Comparison of ENCODE assay signal across 18 cellular contexts in the genomic region with DNA sequence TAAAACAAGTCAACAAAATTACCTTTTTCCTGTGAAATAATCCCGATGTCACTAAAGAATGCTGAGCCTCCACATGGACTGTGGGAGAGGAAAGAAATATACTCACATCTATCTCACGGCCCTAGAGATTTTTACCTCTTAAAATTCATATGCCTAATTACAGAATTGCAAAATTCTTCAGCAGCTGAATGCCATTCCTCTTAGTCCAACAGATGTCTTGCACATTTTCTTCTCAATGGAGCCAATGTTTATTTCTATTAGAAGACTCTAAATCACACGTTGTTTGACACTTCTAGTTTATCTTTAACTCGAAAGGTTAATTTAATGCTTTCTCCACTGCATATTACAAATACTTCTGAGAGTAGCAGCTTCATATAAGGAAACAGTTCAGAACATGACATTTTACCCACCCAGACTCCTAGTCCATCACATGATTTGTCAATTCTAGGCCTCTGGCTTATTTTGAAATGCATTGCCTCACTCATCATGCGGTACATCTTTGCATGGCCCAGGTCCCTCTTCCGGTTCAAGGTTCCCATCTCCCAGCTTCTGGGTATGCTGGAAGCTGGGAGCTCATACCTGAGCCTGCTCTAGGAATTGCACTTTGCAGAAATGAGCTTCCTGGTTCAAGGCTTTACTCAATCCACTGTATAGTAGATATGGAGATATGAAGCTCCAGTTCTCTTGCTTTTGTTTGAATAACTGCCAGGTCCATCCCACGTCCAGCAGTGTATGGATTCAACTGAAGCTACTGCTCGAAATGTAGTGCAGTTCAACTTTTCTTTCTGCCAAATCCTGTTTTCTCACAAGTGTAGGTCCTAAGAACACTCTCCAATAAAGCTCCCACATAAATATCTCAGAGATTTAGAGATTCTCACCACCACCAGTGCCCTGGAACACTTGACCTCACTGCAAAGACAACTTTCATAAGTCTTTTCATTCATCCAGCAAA.
DNase-seq lines count a peak whose midpoint lies in the region; ATAC-seq and TF ChIP-seq lines count a peak whose summit lies in the region.
"Had no signal": no experiment of that assay in that cellular context is flagged by ENCODE, and none has a peak within 500 bp of the region (broad histone marks: within the 10 kb centered on the region; RNA-seq: fewer than 3 reads in every experiment).

No MANE protein-coding gene starts in this region.

- POLR2A ChIA-PET in CD4-positive, alpha-beta memory T cell (lab: Charles Lee; ENCODE audit: partially characterized antibody), result no interaction called here

- peaks cover 3% of the 10 kb centered on the region for H3K9me2 ChIP-seq in hepatocyte (replicated peaks; ENCODE audit: insufficient read depth)

- H3K4me1 ChIP-seq in hepatocyte (ENCODE audit: insufficient read depth), result no peaks in the 10 kb centered on the region
- H3K4me1 ChIP-seq in CD4-positive, alpha-beta memory T cell (ENCODE audit: insufficient read depth, low read length), result no peaks in the 10 kb centered on the region
- H3K4me1 ChIP-seq: testis had no signal

- CTCF ChIA-PET in CD4-positive, alpha-beta memory T cell (lab: Charles Lee; ENCODE audit: partially characterized antibody), result no interaction called here

- no peaks in the 10 kb centered on the region for H3K27me3 Mint-ChIP-seq in stimulated activated memory B cell treated with anti-CD40 and anti-IgM and Interleukin-4, amounts not matched to agents 10 μg/mL and 1 μg/mL and 100 μg/mL, for 72 hours
- no peaks in the 10 kb centered on the region for H3K27me3 Mint-ChIP-seq in CD4-positive, alpha-beta memory T cell
- H3K27me3 Mint-ChIP-seq in stimulated activated naive CD8-positive, alpha-beta T cell treated with anti-CD3 and anti-CD28 coated beads, Interleukin-15, amount 100 ng/mL, for 72 hours, result no peaks in the 10 kb centered on the region
- H3K27me3 Mint-ChIP-seq: activated CD8-positive, alpha-beta memory T cell treated with anti-CD3 and anti-CD28 coated beads, Interleukin-2, amount 10 ng/mL, durations not matched to agents 7 days and 5 days; activated naive CD8-positive, alpha-beta T cell treated with anti-CD3 and anti-CD28 coated beads for 36 hours; dendritic cell treated with granulocyte-macrophage colony-stimulating factor and Interleukin-4, amounts not matched to agents 40 ng/mL and 50 ng/mL, for 4 days had no signal

- H3K9me3 ChIP-seq in hepatocyte (ENCODE audit: low read depth), result no peaks in the 10 kb centered on the region
- H3K9me3 ChIP-seq in CD4-positive, alpha-beta memory T cell (ENCODE audit: control insufficient read depth in 1 of 2, low read length in 2 of 2), result no peaks in the 10 kb centered on the region
- H3K9me3 ChIP-seq: testis had no signal

- intact Hi-C loops in CD4-positive, alpha-beta memory T cell (cut with micrococcal nuclease), result no loop called here

- no peak overlapping the region for H2AFZ ChIP-seq in hepatocyte

- H3K4me2 ChIP-seq in hepatocyte, result no peak overlapping the region

- H3K27ac Mint-ChIP-seq in stimulated activated memory B cell treated with anti-CD40 and anti-IgM and Interleukin-4, amounts not matched to agents 10 μg/mL and 1 μg/mL and 100 μg/mL, for 72 hours, result no peak overlapping the region
- no peak overlapping the region for H3K27ac Mint-ChIP-seq in CD4-positive, alpha-beta memory T cell
- H3K27ac Mint-ChIP-seq in stimulated activated naive CD8-positive, alpha-beta T cell treated with anti-CD3 and anti-CD28 coated beads, Interleukin-15, amount 100 ng/mL, for 72 hours, result no peak overlapping the region
- H3K27ac Mint-ChIP-seq: activated CD8-positive, alpha-beta memory T cell treated with anti-CD3 and anti-CD28 coated beads, Interleukin-2, amount 10 ng/mL, durations not matched to agents 7 days and 5 days; activated naive CD8-positive, alpha-beta T cell treated with anti-CD3 and anti-CD28 coated beads for 36 hours; dendritic cell treated with granulocyte-macrophage colony-stimulating factor and Interleukin-4, amounts not matched to agents 40 ng/mL and 50 ng/mL, for 4 days had no signal

- H3K36me3 ChIP-seq in hepatocyte (replicated peaks; ENCODE audit: insufficient read depth, low read depth), result no peaks in the 10 kb centered on the region
- H3K36me3 ChIP-seq in CD4-positive, alpha-beta memory T cell (ENCODE audit: insufficient read depth, low read length), result no peaks in the 10 kb centered on the region

- peak; percentile 14 for DNase-seq in DMS53 (lab: John Stamatoyannopoulos, UW)
- DNase-seq in DMS53 treated with DMSO at 0.1 percent for 48 hours (lab: John Stamatoyannopoulos, UW; ENCODE audit: unreplicated experiment), result no peak
- DNase-seq in hepatocyte (ENCODE audit: low spot score), result peak; percentile 26
- DNase-seq in CD4-positive, alpha-beta memory T cell, result no peak
- DNase-seq in stimulated activated naive CD8-positive, alpha-beta T cell treated with anti-CD3 and anti-CD28 coated beads, Interleukin-15, amount 100 ng/mL, for 72 hours, result no peak
- DNase-seq: activated CD8-positive, alpha-beta memory T cell treated with anti-CD3 and anti-CD28 coated beads, Interleukin-2, amount 10 ng/mL, durations not matched to agents 7 days and 5 days; activated naive CD8-positive, alpha-beta T cell treated with anti-CD3 and anti-CD28 coated beads for 36 hours; DMS79; NCI-H1930; OCI-M1; T1000; testis had no signal

- H3K4me1 Mint-ChIP-seq in stimulated activated memory B cell treated with anti-CD40 and anti-IgM and Interleukin-4, amounts not matched to agents 10 μg/mL and 1 μg/mL and 100 μg/mL, for 72 hours, result no peaks in the 10 kb centered on the region
- no peaks in the 10 kb centered on the region for H3K4me1 Mint-ChIP-seq in CD4-positive, alpha-beta memory T cell
- H3K4me1 Mint-ChIP-seq in stimulated activated naive CD8-positive, alpha-beta T cell treated with anti-CD3 and anti-CD28 coated beads, Interleukin-15, amount 100 ng/mL, for 72 hours, result no peaks in the 10 kb centered on the region
- H3K4me1 Mint-ChIP-seq: activated CD8-positive, alpha-beta memory T cell treated with anti-CD3 and anti-CD28 coated beads, Interleukin-2, amount 10 ng/mL, durations not matched to agents 7 days and 5 days; activated naive CD8-positive, alpha-beta T cell treated with anti-CD3 and anti-CD28 coated beads for 36 hours had no signal

- no peaks in the 10 kb centered on the region for H4K20me1 ChIP-seq in hepatocyte (ENCODE audit: insufficient read depth, poor library complexity, severe bottlenecking)

- H3K79me2 ChIP-seq in hepatocyte, result no peaks in the 10 kb centered on the region

- 59% methylated on average over 8 of the region's 8 CpGs for WGBS in hepatocyte (ENCODE audit: low lambda C conversion rate, missing lambda C conversion rate)

- no peaks in the 10 kb centered on the region for H3K27me3 ChIP-seq in hepatocyte
- H3K27me3 ChIP-seq in CD4-positive, alpha-beta memory T cell (ENCODE audit: insufficient read depth, low read length), result no peaks in the 10 kb centered on the region
- H3K27me3 ChIP-seq: testis had no signal

- H3K36me3 Mint-ChIP-seq in stimulated activated memory B cell treated with anti-CD40 and anti-IgM and Interleukin-4, amounts not matched to agents 10 μg/mL and 1 μg/mL and 100 μg/mL, for 72 hours, result no peaks in the 10 kb centered on the region
- H3K36me3 Mint-ChIP-seq in CD4-positive, alpha-beta memory T cell, result no peaks in the 10 kb centered on the region
- H3K36me3 Mint-ChIP-seq: activated CD8-positive, alpha-beta memory T cell treated with anti-CD3 and anti-CD28 coated beads, Interleukin-2, amount 10 ng/mL, durations not matched to agents 7 days and 5 days; activated naive CD8-positive, alpha-beta T cell treated with anti-CD3 and anti-CD28 coated beads for 36 hours had no signal

- peak overlapping the region; percentile 24 for H3K4me3 ChIP-seq in WI38 (ENCODE audit: low read depth, low read length)
- no peak overlapping the region for H3K4me3 ChIP-seq in hepatocyte
- no peak overlapping the region for H3K4me3 ChIP-seq in CD4-positive, alpha-beta memory T cell (ENCODE audit: low read length in 2 of 2)
- H3K4me3 ChIP-seq: K562, testis had no signal

- ATAC-seq in stimulated activated memory B cell treated with anti-CD40 and anti-IgM and Interleukin-4, amounts not matched to agents 10 μg/mL and 1 μg/mL and 100 μg/mL, for 72 hours, result peak; percentile 47
- no peak for ATAC-seq in activated CD4-positive, CD25-positive, alpha-beta regulatory T cell treated with anti-CD3 and anti-CD28 coated beads, Interleukin-2, amount 50 U/mL, for 24 hours
- no peak for ATAC-seq in stimulated activated naive CD8-positive, alpha-beta T cell treated with anti-CD3 and anti-CD28 coated beads, Interleukin-15, amount 100 ng/mL, for 72 hours
- ATAC-seq: activated CD8-positive, alpha-beta memory T cell treated with anti-CD3 and anti-CD28 coated beads, Interleukin-2, amount 10 ng/mL, durations not matched to agents 7 days and 5 days; K562 had no signal

- H3K4me3 Mint-ChIP-seq in stimulated activated memory B cell treated with anti-CD40 and anti-IgM and Interleukin-4, amounts not matched to agents 10 μg/mL and 1 μg/mL and 100 μg/mL, for 72 hours, result no peak overlapping the region
- no peak overlapping the region for H3K4me3 Mint-ChIP-seq in CD4-positive, alpha-beta memory T cell
- no peak overlapping the region for H3K4me3 Mint-ChIP-seq in stimulated activated naive CD8-positive, alpha-beta T cell treated with anti-CD3 and anti-CD28 coated beads, Interleukin-15, amount 100 ng/mL, for 72 hours
- H3K4me3 Mint-ChIP-seq: activated CD8-positive, alpha-beta memory T cell treated with anti-CD3 and anti-CD28 coated beads, Interleukin-2, amount 10 ng/mL, durations not matched to agents 7 days and 5 days; activated naive CD8-positive, alpha-beta T cell treated with anti-CD3 and anti-CD28 coated beads for 36 hours; dendritic cell treated with granulocyte-macrophage colony-stimulating factor and Interleukin-4, amounts not matched to agents 40 ng/mL and 50 ng/mL, for 4 days had no signal

- peaks cover 3% of the 10 kb centered on the region for H3K9me3 Mint-ChIP-seq in stimulated activated memory B cell treated with anti-CD40 and anti-IgM and Interleukin-4, amounts not matched to agents 10 μg/mL and 1 μg/mL and 100 μg/mL, for 72 hours
- peaks cover 0 to 4% (median under 1%) of the 10 kb centered on the region in 8 donors for H3K9me3 Mint-ChIP-seq in CD4-positive, alpha-beta memory T cell
- peaks cover 0 to 4% of the 10 kb centered on the region in 2 donors for H3K9me3 Mint-ChIP-seq in stimulated activated naive CD8-positive, alpha-beta T cell treated with anti-CD3 and anti-CD28 coated beads, Interleukin-15, amount 100 ng/mL, for 72 hours
- H3K9me3 Mint-ChIP-seq: activated naive CD8-positive, alpha-beta T cell treated with anti-CD3 and anti-CD28 coated beads for 36 hours; dendritic cell treated with granulocyte-macrophage colony-stimulating factor and Interleukin-4, amounts not matched to agents 40 ng/mL and 50 ng/mL, for 4 days had no signal

- H3K27ac ChIP-seq in hepatocyte, result no peak overlapping the region
- H3K27ac ChIP-seq in CD4-positive, alpha-beta memory T cell (ENCODE audit: low read depth, low read length), result no peak overlapping the region
- H3K27ac ChIP-seq: 22Rv1, testis had no signal

- TF ChIP-seq CTCF in WI38 (IDR thresholded peaks at IDR 0.05; ENCODE audit: low read depth, low read length), result no peak
- TF ChIP-seq CTCF in hepatocyte (IDR thresholded peaks at IDR 0.05; ENCODE audit: poor library complexity), result no peak

Comparison
In these comparisons a context has a peak if more than half of its experiments do, and no peak if none do; other contexts are left out.
1. DNase-seq: peak in DMS53 (single experiment) and hepatocyte (single experiment); none in DMS53 treated with DMSO at 0.1 percent for 48 hours (single experiment), CD4-positive, alpha-beta memory T cell (0 of 5) and stimulated activated naive CD8-positive, alpha-beta T cell treated with anti-CD3 and anti-CD28 coated beads, Interleukin-15, amount 100 ng/mL, for 72 hours (0 of 2).